ENCODE assay signal across 23 cellular contexts in the genomic region with DNA sequence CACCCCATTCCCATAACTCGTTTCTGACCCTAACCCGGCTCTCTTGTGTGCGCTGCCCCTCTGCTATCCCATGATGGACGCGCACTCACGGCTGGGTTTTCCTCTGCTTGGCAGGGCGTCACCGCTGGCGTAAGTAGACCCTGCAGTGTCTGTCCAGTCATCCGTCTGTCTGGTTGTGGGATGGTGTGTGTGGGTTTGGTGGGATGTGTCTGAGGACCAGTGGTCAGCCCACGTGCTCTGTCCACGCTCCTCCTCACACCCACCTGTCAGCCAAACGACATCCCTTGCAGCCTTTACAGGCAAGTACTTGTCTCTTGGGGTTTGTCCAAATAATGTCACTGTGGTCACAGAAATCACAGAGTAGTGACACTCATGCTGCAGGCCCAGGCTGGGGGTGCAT. TPM values are rescaled to one million over a fixed set of nuclear protein-coding genes. Genes with fewer than 3 reads are reported as not detected.
"Had no signal": no experiment of that assay in that cellular context is flagged by ENCODE, and none has a peak within 500 bp of the region (broad histone marks: within the 10 kb centered on the region; RNA-seq: fewer than 3 reads in every experiment).

No MANE protein-coding gene starts in this region.

- DNase-seq: activated CD4-positive, alpha-beta T cell treated with anti-CD3 and anti-CD28 coated beads, Interleukin-2, amount 50 U/mL, for 1 hour; activated CD4-positive, CD25-positive, alpha-beta regulatory T cell; activated CD8-positive, alpha-beta memory T cell treated with anti-CD3 and anti-CD28 coated beads for 24 hours; activated gamma-delta T cell treated with Interleukin-2 at 50 U/mL for 16 hours; amniotic stem cell; cerebellar nuclear complex; effector memory CD8-positive, alpha-beta T cell; kidney glomerular epithelial cell; naive thymus-derived CD8-positive, alpha-beta T cell; stimulated activated CD4-positive, alpha-beta T cell treated with anti-CD3 and anti-CD28 coated beads, Interleukin-1b, Interleukin-23, amount 100 ng/mL, for 48 hours; stimulated activated naive CD8-positive, alpha-beta T cell treated with anti-CD3 and anti-CD28 coated beads, Interleukin-15, amount 100 ng/mL, for 72 hours; SW 1271; testis had no signal

- H3K36me3 ChIP-seq: neutrophil, SJSA1 had no signal

- H3K27me3 Mint-ChIP-seq: activated naive CD8-positive, alpha-beta T cell; brain had no signal

- H3K27ac Mint-ChIP-seq: activated naive CD8-positive, alpha-beta T cell; dendritic cell treated with granulocyte-macrophage colony-stimulating factor and Interleukin-4, amounts not matched to agents 40 ng/mL and 50 ng/mL, for 4 days; effector memory CD8-positive, alpha-beta T cell; stimulated activated naive CD8-positive, alpha-beta T cell treated with anti-CD3 and anti-CD28 coated beads, Interleukin-15, amount 100 ng/mL, for 72 hours had no signal

- H3K36me3 Mint-ChIP-seq: activated naive CD8-positive, alpha-beta T cell; brain; naive thymus-derived CD8-positive, alpha-beta T cell had no signal

- H3K4me3 Mint-ChIP-seq: activated naive CD8-positive, alpha-beta T cell; brain; dendritic cell treated with granulocyte-macrophage colony-stimulating factor and Interleukin-4, amounts not matched to agents 40 ng/mL and 50 ng/mL, for 4 days; naive thymus-derived CD8-positive, alpha-beta T cell; stimulated activated naive CD8-positive, alpha-beta T cell treated with anti-CD3 and anti-CD28 coated beads, Interleukin-15, amount 100 ng/mL, for 72 hours had no signal

- ATAC-seq: stimulated activated naive CD8-positive, alpha-beta T cell treated with anti-CD3 and anti-CD28 coated beads, Interleukin-15, amount 100 ng/mL, for 72 hours had no signal

- H3K4me3 ChIP-seq: lung, SJSA1, testis had no signal

- H3K9me3 ChIP-seq: neutrophil, SJSA1, testis had no signal

- H3K27ac ChIP-seq: neutrophil, SJSA1, testis had no signal

- H3K9me3 Mint-ChIP-seq: dendritic cell treated with granulocyte-macrophage colony-stimulating factor and Interleukin-4, amounts not matched to agents 40 ng/mL and 50 ng/mL, for 4 days; effector memory CD8-positive, alpha-beta T cell; naive thymus-derived CD8-positive, alpha-beta T cell; stimulated activated naive CD8-positive, alpha-beta T cell treated with anti-CD3 and anti-CD28 coated beads, Interleukin-15, amount 100 ng/mL, for 72 hours had no signal

- H3K27me3 ChIP-seq: SJSA1, testis had no signal

RNA-seq across cellular contexts. Expression of a gene that starts 20.8 kb away (rescaled TPM):
- total RNA-seq: mononuclear cell had no signal

RNA-seq across cellular contexts. Expression of a gene that starts 34.8 kb away (rescaled TPM):
- total RNA-seq: mononuclear cell; naive thymus-derived CD8-positive, alpha-beta T cell; posterior vena cava; SJSA1; T-helper 2 cell treated with Interferon-gamma antibody and Interleukin-4, amounts not matched to agents 100 ng/mL and 5 ng/mL, for 36 hours; ureter had no signal
